8 cellular contexts compared by ENCODE assay signal in genomic region chr16:678858-679807, GRCh38. TPM values are rescaled to one million over a fixed set of nuclear protein-coding genes. Genes with fewer than 3 reads are reported as not detected.
DNase-seq lines count a peak whose midpoint lies in the region; ATAC-seq and TF ChIP-seq lines count a peak whose summit lies in the region.

No MANE protein-coding gene starts in this region.

- 0 out of 2 replicates have a peak overlapping the region, but pooled peaks have one; percentile 37 for H3K27ac ChIP-seq in PC-9
- H3K27ac ChIP-seq in angular gyrus (ENCODE audit: low read depth, low read length) = peak overlapping the region; percentile 84
- H3K27ac ChIP-seq in right cardiac atrium (ENCODE audit: low read length) = peak overlapping the region; percentile 76

- BruUV-seq in PC-9 (replicated peaks; lab: Mats Ljungman, UMichigan) = no TSS peak

- H3K9me2 ChIP-seq in PC-9 (ENCODE audit: insufficient read depth) = no peaks in the 10 kb centered on the region

- DNase-seq in DMS 273 (lab: John Stamatoyannopoulos, UW; ENCODE audit: unreplicated experiment) (peak; percentile 93), PC-9 (peak; percentile 54 to 72), right cardiac atrium (peak; percentile 82 to 94 (median 90)), putamen (ENCODE audit: low spot score) (peak; percentile 58), middle frontal gyrus (ENCODE audit: extremely low spot score, low spot score) (no peak)

- POLR2A ChIA-PET in PC-9 (lab: Charles Lee; ENCODE audit: unreplicated experiment) = interaction anchor here (0.5 to 0.9 kb wide), 3 partner anchors 30 to 1104 kb away, joined by 3 to 4 read pairs (median 4); partner anchors contain the start of genes NUBP2 and WDR90

- TF ChIP-seq CTCF in PC-9 (conservative IDR thresholded peaks at IDR 0.05) = no peak

- no peak overlapping the region for H2AFZ ChIP-seq in PC-9

- H3K27me3 ChIP-seq in PC-9 (ENCODE audit: insufficient read depth, low read depth) = no peaks in the 10 kb centered on the region
- H3K27me3 ChIP-seq in right cardiac atrium (ENCODE audit: control insufficient read depth, insufficient read depth) = no peaks in the 10 kb centered on the region

- peak overlapping the region; percentile 75 for H3K4me2 ChIP-seq in PC-9

- CTCF ChIA-PET in PC-9 (lab: Charles Lee) = interaction anchor here (0.5 kb wide), 1 partner anchor 27 kb away, joined by 7 read pairs; no protein-coding TSS in a partner anchor

- H3K4me3 ChIP-seq in PC-9 = peak overlapping the region; percentile 54; the same call in 1 of the 2 replicates
- H3K4me3 ChIP-seq in right cardiac atrium (ENCODE audit: low read length) = peak overlapping the region; percentile 49

- no peaks in the 10 kb centered on the region for H3K9me3 ChIP-seq in PC-9 (ENCODE audit: insufficient read depth, low read depth)
- H3K9me3 ChIP-seq in right cardiac atrium (ENCODE audit: control insufficient read depth, low read length) = no peaks in the 10 kb centered on the region

- peaks cover 30% of the 10 kb centered on the region for H4K20me1 ChIP-seq in PC-9 (ENCODE audit: insufficient read depth)

- H3F3A ChIP-seq in PC-9 (ENCODE audit: insufficient read depth, low read depth) = peaks cover 40% of the 10 kb centered on the region; the same call in 1 of the 2 replicates

- H3K4me1 ChIP-seq in PC-9 (replicated peaks; ENCODE audit: insufficient read depth) (peaks cover 25% of the 10 kb centered on the region), right cardiac atrium (ENCODE audit: control insufficient read depth, insufficient read depth, low read length) (peaks cover 7% of the 10 kb centered on the region)

- ATAC-seq in HG03432 (IDR thresholded peaks at IDR 0.05; ENCODE audit: unreplicated experiment) (peak; percentile 7), right cardiac atrium (peak; percentile 31 to 45), HG03108 (IDR thresholded peaks at IDR 0.05; ENCODE audit: unreplicated experiment) (no peak)

- H3K36me3 ChIP-seq in PC-9 (ENCODE audit: low read depth) = no peaks in the 10 kb centered on the region; the same call in 1 of the 2 replicates

- intact Hi-C loops in PC-9 (cut with micrococcal nuclease; ENCODE audit: unreplicated experiment) = no loop called here
- intact Hi-C loops in right cardiac atrium (cut with DNase I) = no loop called here

- WGBS in right cardiac atrium = 23% methylated on average over 51 of the region's 51 CpGs

- H3K79me2 ChIP-seq in PC-9 (ENCODE audit: low read depth) = peaks cover 33% of the 10 kb centered on the region

RNA-seq across cellular contexts. Expression of gene STUB1, which starts 1.1 kb away (rescaled TPM):
- 174 and 211 TPM in 2 replicates for total RNA-seq in PC-9 (2021)
- total RNA-seq in right cardiac atrium = 100 to 1,000 TPM; 114 to 121 (median 119) TPM
- polyA plus RNA-seq in right cardiac atrium = 126 TPM

RNA-seq across cellular contexts. Expression of gene RHBDL1, which starts 3.7 kb away (rescaled TPM):
- total RNA-seq in PC-9 (2021) (18.1 and 19.9 TPM in 2 replicates), right cardiac atrium (1 to 10 TPM in 3 of 4 donors, under 1 TPM in 1; 0.89 to 2.9 (median 1.7) TPM)
- polyA plus RNA-seq in right cardiac atrium = 2.3 TPM

RNA-seq across cellular contexts. Expression of gene JMJD8, which starts 5.0 kb away (rescaled TPM):
- total RNA-seq in PC-9 (2021) (57.4 and 61.6 TPM in 2 replicates), right cardiac atrium (10 to 100 TPM; 52.0 to 55.7 (median 54.6) TPM)
- 49.7 TPM for polyA plus RNA-seq in right cardiac atrium

RNA-seq across cellular contexts. Expression of gene WDR24, which starts 11.1 kb away (rescaled TPM):
- total RNA-seq in PC-9 (2021) (23.9 and 33.6 TPM in 2 replicates), right cardiac atrium (1 to 10 TPM; 7.1 to 9.0 (median 8.2) TPM)
- polyA plus RNA-seq in right cardiac atrium = 6.3 TPM

RNA-seq across cellular contexts. Expression of gene RHOT2, which starts 11.2 kb away (rescaled TPM):
- 143 and 173 TPM in 2 replicates for total RNA-seq in PC-9 (2021)
- 100 to 1,000 TPM in 1 of 4 donors, 10 to 100 TPM in 3; 84.3 to 104 (median 90.8) TPM for total RNA-seq in right cardiac atrium
- polyA plus RNA-seq in right cardiac atrium = 101 TPM
